ENCODE assay signal across 24 cellular contexts in the genomic region with DNA sequence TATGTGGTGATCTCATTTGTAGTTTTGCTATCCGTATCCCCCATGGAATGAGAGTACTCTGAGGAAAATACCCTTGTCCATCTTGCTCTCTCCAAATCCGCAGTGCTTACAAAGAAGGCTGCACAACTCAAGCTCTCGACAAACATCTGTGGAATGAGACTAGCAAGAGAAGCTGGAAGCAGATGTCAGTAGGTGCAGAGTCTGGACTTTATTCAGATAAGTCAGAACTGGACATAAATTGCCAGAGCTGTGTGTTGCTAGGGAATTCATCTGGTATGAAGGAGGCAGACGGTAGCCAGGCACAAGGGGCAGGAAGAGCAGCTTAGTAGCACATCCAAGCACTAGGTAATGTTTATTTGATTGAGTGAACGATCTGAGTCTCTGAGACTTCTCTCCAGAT.
DNase-seq lines count a peak whose midpoint lies in the region; ATAC-seq and TF ChIP-seq lines count a peak whose summit lies in the region.
"Had no signal": no experiment of that assay in that cellular context is flagged by ENCODE, and none has a peak within 500 bp of the region (broad histone marks: within the 10 kb centered on the region; RNA-seq: fewer than 3 reads in every experiment).

No MANE protein-coding gene starts in this region.

- H3K27ac Mint-ChIP-seq in endodermal cell = no peak overlapping the region
- H3K27ac Mint-ChIP-seq in mesothelial cell of epicardium = peak overlapping the region; percentile 30
- H3K27ac Mint-ChIP-seq in effector memory CD8-positive, alpha-beta T cell = no peak overlapping the region
- H3K27ac Mint-ChIP-seq: CD4-positive, alpha-beta memory T cell; T-helper 1 cell treated with Interleukin-12 subunit alpha and Interleukin-12 subunit beta and Interleukin-4 antibody, amounts not matched to agents 30 μg/mL and 1 μg/mL, for 36 hours had no signal

- H3K27me3 Mint-ChIP-seq in endodermal cell (ENCODE audit: insufficient read depth) (no peaks in the 10 kb centered on the region), mesothelial cell of epicardium (ENCODE audit: low read depth) (no peaks in the 10 kb centered on the region)
- no peaks in the 10 kb centered on the region for H3K27me3 Mint-ChIP-seq in effector memory CD8-positive, alpha-beta T cell
- H3K27me3 Mint-ChIP-seq: CD4-positive, alpha-beta memory T cell had no signal

- TF ChIP-seq POLR2A in stomach (IDR thresholded peaks at IDR 0.05) = no peak

- H3K36me3 Mint-ChIP-seq in endodermal cell (ENCODE audit: low read depth) (no peaks in the 10 kb centered on the region), mesothelial cell of epicardium (no peaks in the 10 kb centered on the region)
- no peaks in the 10 kb centered on the region for H3K36me3 Mint-ChIP-seq in effector memory CD8-positive, alpha-beta T cell (ENCODE audit: insufficient read depth)
- H3K36me3 Mint-ChIP-seq: CD4-positive, alpha-beta memory T cell had no signal

- TF ChIP-seq CTCF in endodermal cell (conservative IDR thresholded peaks at IDR 0.05) (no peak), mesothelial cell of epicardium (IDR thresholded peaks at IDR 0.05; ENCODE audit: unreplicated experiment) (no peak), stomach (IDR thresholded peaks at IDR 0.05) (no peak)

- H3K36me3 ChIP-seq in endodermal cell (ENCODE audit: control insufficient read depth, insufficient read depth, low read length) = no peaks in the 10 kb centered on the region
- no peaks in the 10 kb centered on the region for H3K36me3 ChIP-seq in stomach
- H3K36me3 ChIP-seq: spleen had no signal

- peak overlapping the region; percentile 79 for H3K27ac ChIP-seq in endodermal cell (ENCODE audit: low read depth, low read length)
- no peak overlapping the region for H3K27ac ChIP-seq in stomach
- H3K27ac ChIP-seq: A549, psoas muscle, spleen, VCaP had no signal

- H3K9me3 ChIP-seq in endodermal cell (ENCODE audit: control insufficient read depth, low read length) = peaks cover 76% of the 10 kb centered on the region
- no peaks in the 10 kb centered on the region for H3K9me3 ChIP-seq in stomach
- H3K9me3 ChIP-seq: A549, psoas muscle, spleen had no signal

- no peaks in the 10 kb centered on the region for H3K27me3 ChIP-seq in endodermal cell (ENCODE audit: control insufficient read depth, insufficient read depth, low read length, poor library complexity, severe bottlenecking)
- no peaks in the 10 kb centered on the region for H3K27me3 ChIP-seq in stomach
- H3K27me3 ChIP-seq: spleen had no signal

- 55 to 61% methylated on average over 4 to 5 of the region's 5 CpGs for WGBS in endodermal cell (ENCODE audit: insufficient coverage in 1 of 2, insufficient read length in 1 of 2), 2 experiments
- WGBS in stomach, 5 donors = 34 to 43% (median 39%) methylated on average over 5 of the region's 5 CpGs

- H3K4me1 Mint-ChIP-seq in endodermal cell (peaks cover 13% of the 10 kb centered on the region), mesothelial cell of epicardium (peaks cover 32% of the 10 kb centered on the region)
- no peaks in the 10 kb centered on the region for H3K4me1 Mint-ChIP-seq in effector memory CD8-positive, alpha-beta T cell (ENCODE audit: low read depth in 2 of 2)
- H3K4me1 Mint-ChIP-seq: CD4-positive, alpha-beta memory T cell had no signal

- peak; percentile 13 for DNase-seq in AG08395 (ENCODE audit: low spot score)
- peak; percentile 36 for DNase-seq in HCEC 1CT
- DNase-seq in endodermal cell = no peak
- DNase-seq in mesothelial cell of epicardium (ENCODE audit: low spot score in 2 of 2, unreplicated experiment in 2 of 2) = no peak
- DNase-seq in Kasumi-1 (lab: John Stamatoyannopoulos, UW) = no peak
- DNase-seq in T-helper 1 cell = no peak
- DNase-seq in stomach = no peak
- no peak for DNase-seq in effector memory CD8-positive, alpha-beta T cell
- DNase-seq: activated CD8-positive, alpha-beta memory T cell treated with anti-CD3 and anti-CD28 coated beads, Interleukin-2, amount 50 U/mL, for 48 hours; activated gamma-delta T cell treated with Interleukin-2 at 50 U/mL for 16 hours; CD4-positive, alpha-beta memory T cell; cerebellar nuclear complex; DMS53; effector CD8-positive, alpha-beta T cell; GOT3; NCI-H1417; NCI-H748 treated with DMSO at 0.1 percent for 48 hours; psoas muscle; SHP77; spleen; substantia nigra had no signal

- no peak for TF ChIP-seq EP300 in stomach (IDR thresholded peaks at IDR 0.05)

- H3K9me3 Mint-ChIP-seq in endodermal cell (no peaks in the 10 kb centered on the region), mesothelial cell of epicardium (no peaks in the 10 kb centered on the region)
- H3K9me3 Mint-ChIP-seq in effector memory CD8-positive, alpha-beta T cell = peaks cover 0 to 7% of the 10 kb centered on the region in 2 donors
- H3K9me3 Mint-ChIP-seq: T-helper 1 cell treated with Interleukin-12 subunit alpha and Interleukin-12 subunit beta and Interleukin-4 antibody, amounts not matched to agents 30 μg/mL and 1 μg/mL, for 36 hours had no signal

- no peaks in the 10 kb centered on the region for H3K4me1 ChIP-seq in endodermal cell (ENCODE audit: control insufficient read depth, insufficient read depth, low read length)
- peaks cover 0 to 6% (median 0%) of the 10 kb centered on the region in 4 donors for H3K4me1 ChIP-seq in stomach
- H3K4me1 ChIP-seq: A549, psoas muscle, spleen had no signal

- H3K4me3 ChIP-seq in endodermal cell (ENCODE audit: low read length) = no peak overlapping the region
- no peak overlapping the region for H3K4me3 ChIP-seq in stomach
- H3K4me3 ChIP-seq: A549, psoas muscle, spleen had no signal

- H3K9ac ChIP-seq in endodermal cell (ENCODE audit: extremely low read depth, low read length, poor library complexity, severe bottlenecking) = no peak overlapping the region

- no peak for ATAC-seq in effector memory CD8-positive, alpha-beta T cell (replicated peaks)
- ATAC-seq: A549, psoas muscle had no signal

- H3K4me3 Mint-ChIP-seq in endodermal cell (no peak overlapping the region), mesothelial cell of epicardium (no peak overlapping the region)
- no peak overlapping the region for H3K4me3 Mint-ChIP-seq in effector memory CD8-positive, alpha-beta T cell
- H3K4me3 Mint-ChIP-seq: CD4-positive, alpha-beta memory T cell; T-helper 1 cell treated with Interleukin-12 subunit alpha and Interleukin-12 subunit beta and Interleukin-4 antibody, amounts not matched to agents 30 μg/mL and 1 μg/mL, for 36 hours had no signal

- intact Hi-C loops in stomach (cut with DNase I; ENCODE audit: low total_unique reads) = no loop called here

Comparison
In these comparisons a context has a peak if more than half of its experiments do, and no peak if none do; other contexts are left out.
1. DNase-seq: peak in AG08395 (single experiment) and HCEC 1CT (single experiment); none in endodermal cell (single experiment), mesothelial cell of epicardium (0 of 2), Kasumi-1 (0 of 2), T-helper 1 cell (0 of 5), stomach (single experiment) and effector memory CD8-positive, alpha-beta T cell (0 of 3).